In the genomic region with DNA sequence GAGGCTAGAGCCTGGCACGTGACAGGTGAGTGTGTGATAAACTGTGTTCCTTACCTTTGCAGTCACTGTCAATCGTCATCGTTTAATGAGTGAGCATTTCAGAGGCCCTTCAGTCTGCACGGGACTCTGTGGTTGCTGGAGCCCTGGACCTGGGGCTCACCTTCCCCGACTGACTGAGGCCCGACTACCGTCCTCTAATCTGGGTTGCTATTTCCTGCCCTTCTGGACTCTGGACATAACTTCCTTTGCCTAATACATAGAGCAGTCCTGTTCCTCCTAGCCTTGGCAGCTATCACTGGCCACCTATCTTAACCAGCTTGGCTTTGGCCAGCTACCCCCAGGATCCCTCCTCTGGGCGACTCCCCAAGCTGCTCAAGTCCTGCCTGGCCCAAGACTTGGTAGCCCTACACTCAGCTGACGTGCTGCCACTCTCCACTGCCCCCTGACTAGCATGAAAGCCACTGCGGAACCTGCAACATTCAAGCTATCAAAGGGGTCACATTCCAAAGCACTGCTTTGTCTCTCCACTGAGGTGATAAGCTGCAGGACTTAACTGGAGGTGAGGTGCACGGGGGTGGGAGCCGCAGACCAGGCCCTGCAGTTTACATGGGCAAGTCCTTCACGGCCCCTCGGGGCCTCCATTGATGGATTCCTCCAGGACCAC, we compare ENCODE assay signal across 1 cellular context.
A peak's percentile ranks its signal among the peaks of the same experiment; 100 is the strongest.
TF ChIP-seq lines count a peak whose summit lies in the region.

No MANE protein-coding gene starts in this region.

TF ChIP-seq in HepG2, 621 proteins besides CTCF, POLR2A, EP300 and RAD21 (continued from another document and continues in another):
- TF ChIP-seq, protein P1, sequence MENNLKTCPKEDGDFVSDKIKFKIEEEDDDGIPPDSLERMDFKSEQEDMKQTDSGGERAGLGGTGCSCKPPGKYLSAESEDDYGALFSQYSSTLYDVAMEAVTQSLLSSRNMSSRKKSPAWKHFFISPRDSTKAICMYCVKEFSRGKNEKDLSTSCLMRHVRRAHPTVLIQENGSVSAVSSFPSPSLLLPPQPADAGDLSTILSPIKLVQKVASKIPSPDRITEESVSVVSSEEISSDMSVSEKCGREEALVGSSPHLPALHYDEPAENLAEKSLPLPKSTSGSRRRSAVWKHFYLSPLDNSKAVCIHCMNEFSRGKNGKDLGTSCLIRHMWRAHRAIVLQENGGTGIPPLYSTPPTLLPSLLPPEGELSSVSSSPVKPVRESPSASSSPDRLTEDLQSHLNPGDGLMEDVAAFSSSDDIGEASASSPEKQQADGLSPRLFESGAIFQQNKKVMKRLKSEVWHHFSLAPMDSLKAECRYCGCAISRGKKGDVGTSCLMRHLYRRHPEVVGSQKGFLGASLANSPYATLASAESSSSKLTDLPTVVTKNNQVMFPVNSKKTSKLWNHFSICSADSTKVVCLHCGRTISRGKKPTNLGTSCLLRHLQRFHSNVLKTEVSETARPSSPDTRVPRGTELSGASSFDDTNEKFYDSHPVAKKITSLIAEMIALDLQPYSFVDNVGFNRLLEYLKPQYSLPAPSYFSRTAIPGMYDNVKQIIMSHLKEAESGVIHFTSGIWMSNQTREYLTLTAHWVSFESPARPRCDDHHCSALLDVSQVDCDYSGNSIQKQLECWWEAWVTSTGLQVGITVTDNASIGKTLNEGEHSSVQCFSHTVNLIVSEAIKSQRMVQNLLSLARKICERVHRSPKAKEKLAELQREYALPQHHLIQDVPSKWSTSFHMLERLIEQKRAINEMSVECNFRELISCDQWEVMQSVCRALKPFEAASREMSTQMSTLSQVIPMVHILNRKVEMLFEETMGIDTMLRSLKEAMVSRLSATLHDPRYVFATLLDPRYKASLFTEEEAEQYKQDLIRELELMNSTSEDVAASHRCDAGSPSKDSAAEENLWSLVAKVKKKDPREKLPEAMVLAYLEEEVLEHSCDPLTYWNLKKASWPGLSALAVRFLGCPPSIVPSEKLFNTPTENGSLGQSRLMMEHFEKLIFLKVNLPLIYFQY (CRISPR knock-in tag; IDR thresholded peaks at IDR 0.05; ENCODE audit: borderline replicate concordance), result peak; percentile 87
- TF ChIP-seq MXD4 (CRISPR knock-in tag; IDR thresholded peaks at IDR 0.05), result 0 out of 2 replicates have a peak, but pooled peaks have one; percentile 19
- TF ChIP-seq SCMH1 (CRISPR knock-in tag; IDR thresholded peaks at IDR 0.05; ENCODE audit: borderline replicate concordance), result no peak
- TF ChIP-seq KDM3A (CRISPR knock-in tag; IDR thresholded peaks at IDR 0.05; ENCODE audit: low read depth), result peak; percentile 53; the same call in 1 of the 2 replicates
- no peak for TF ChIP-seq ZNF616 (CRISPR knock-in tag; IDR thresholded peaks at IDR 0.05; ENCODE audit: low read depth)
- TF ChIP-seq ZFP90 (CRISPR knock-in tag; IDR thresholded peaks at IDR 0.05; ENCODE audit: borderline replicate concordance), result 0 out of 2 replicates have a peak, but pooled peaks have one; percentile 46
- TF ChIP-seq, protein P2, sequence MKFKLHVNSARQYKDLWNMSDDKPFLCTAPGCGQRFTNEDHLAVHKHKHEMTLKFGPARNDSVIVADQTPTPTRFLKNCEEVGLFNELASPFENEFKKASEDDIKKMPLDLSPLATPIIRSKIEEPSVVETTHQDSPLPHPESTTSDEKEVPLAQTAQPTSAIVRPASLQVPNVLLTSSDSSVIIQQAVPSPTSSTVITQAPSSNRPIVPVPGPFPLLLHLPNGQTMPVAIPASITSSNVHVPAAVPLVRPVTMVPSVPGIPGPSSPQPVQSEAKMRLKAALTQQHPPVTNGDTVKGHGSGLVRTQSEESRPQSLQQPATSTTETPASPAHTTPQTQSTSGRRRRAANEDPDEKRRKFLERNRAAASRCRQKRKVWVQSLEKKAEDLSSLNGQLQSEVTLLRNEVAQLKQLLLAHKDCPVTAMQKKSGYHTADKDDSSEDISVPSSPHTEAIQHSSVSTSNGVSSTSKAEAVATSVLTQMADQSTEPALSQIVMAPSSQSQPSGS (CRISPR knock-in tag; IDR thresholded peaks at IDR 0.05), result no peak
- TF ChIP-seq ZNF629 (CRISPR knock-in tag; conservative IDR thresholded peaks at IDR 0.05), result 0 out of 2 replicates have a peak, but pooled peaks have one; percentile 57
- TF ChIP-seq, protein P3, sequence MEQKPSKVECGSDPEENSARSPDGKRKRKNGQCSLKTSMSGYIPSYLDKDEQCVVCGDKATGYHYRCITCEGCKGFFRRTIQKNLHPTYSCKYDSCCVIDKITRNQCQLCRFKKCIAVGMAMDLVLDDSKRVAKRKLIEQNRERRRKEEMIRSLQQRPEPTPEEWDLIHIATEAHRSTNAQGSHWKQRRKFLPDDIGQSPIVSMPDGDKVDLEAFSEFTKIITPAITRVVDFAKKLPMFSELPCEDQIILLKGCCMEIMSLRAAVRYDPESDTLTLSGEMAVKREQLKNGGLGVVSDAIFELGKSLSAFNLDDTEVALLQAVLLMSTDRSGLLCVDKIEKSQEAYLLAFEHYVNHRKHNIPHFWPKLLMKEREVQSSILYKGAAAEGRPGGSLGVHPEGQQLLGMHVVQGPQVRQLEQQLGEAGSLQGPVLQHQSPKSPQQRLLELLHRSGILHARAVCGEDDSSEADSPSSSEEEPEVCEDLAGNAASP (CRISPR knock-in tag; IDR thresholded peaks at IDR 0.05; ENCODE audit: borderline replicate concordance), result peak; percentile 73
- no peak for TF ChIP-seq ZNF33A (CRISPR knock-in tag; IDR thresholded peaks at IDR 0.05; ENCODE audit: borderline replicate concordance)
- TF ChIP-seq, protein P4, sequence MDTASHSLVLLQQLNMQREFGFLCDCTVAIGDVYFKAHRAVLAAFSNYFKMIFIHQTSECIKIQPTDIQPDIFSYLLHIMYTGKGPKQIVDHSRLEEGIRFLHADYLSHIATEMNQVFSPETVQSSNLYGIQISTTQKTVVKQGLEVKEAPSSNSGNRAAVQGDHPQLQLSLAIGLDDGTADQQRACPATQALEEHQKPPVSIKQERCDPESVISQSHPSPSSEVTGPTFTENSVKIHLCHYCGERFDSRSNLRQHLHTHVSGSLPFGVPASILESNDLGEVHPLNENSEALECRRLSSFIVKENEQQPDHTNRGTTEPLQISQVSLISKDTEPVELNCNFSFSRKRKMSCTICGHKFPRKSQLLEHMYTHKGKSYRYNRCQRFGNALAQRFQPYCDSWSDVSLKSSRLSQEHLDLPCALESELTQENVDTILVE (CRISPR knock-in tag; IDR thresholded peaks at IDR 0.05), result peak; percentile 29; the same call in 1 of the 2 replicates
- peak; percentile 65; the same call in 1 of the 2 replicates for TF ChIP-seq FOXC1 (CRISPR knock-in tag; IDR thresholded peaks at IDR 0.05; ENCODE audit: borderline replicate concordance)
- TF ChIP-seq, protein P5, sequence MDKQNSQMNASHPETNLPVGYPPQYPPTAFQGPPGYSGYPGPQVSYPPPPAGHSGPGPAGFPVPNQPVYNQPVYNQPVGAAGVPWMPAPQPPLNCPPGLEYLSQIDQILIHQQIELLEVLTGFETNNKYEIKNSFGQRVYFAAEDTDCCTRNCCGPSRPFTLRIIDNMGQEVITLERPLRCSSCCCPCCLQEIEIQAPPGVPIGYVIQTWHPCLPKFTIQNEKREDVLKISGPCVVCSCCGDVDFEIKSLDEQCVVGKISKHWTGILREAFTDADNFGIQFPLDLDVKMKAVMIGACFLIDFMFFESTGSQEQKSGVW (CRISPR knock-in tag; IDR thresholded peaks at IDR 0.05; ENCODE audit: borderline replicate concordance), result no peak
- no peak for TF ChIP-seq ZNF101 (CRISPR knock-in tag; IDR thresholded peaks at IDR 0.05; ENCODE audit: borderline replicate concordance, low read depth)
- TF ChIP-seq, protein P6, sequence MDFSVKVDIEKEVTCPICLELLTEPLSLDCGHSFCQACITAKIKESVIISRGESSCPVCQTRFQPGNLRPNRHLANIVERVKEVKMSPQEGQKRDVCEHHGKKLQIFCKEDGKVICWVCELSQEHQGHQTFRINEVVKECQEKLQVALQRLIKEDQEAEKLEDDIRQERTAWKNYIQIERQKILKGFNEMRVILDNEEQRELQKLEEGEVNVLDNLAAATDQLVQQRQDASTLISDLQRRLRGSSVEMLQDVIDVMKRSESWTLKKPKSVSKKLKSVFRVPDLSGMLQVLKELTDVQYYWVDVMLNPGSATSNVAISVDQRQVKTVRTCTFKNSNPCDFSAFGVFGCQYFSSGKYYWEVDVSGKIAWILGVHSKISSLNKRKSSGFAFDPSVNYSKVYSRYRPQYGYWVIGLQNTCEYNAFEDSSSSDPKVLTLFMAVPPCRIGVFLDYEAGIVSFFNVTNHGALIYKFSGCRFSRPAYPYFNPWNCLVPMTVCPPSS (IDR thresholded peaks at IDR 0.05), result no peak
- TF ChIP-seq, protein P7, sequence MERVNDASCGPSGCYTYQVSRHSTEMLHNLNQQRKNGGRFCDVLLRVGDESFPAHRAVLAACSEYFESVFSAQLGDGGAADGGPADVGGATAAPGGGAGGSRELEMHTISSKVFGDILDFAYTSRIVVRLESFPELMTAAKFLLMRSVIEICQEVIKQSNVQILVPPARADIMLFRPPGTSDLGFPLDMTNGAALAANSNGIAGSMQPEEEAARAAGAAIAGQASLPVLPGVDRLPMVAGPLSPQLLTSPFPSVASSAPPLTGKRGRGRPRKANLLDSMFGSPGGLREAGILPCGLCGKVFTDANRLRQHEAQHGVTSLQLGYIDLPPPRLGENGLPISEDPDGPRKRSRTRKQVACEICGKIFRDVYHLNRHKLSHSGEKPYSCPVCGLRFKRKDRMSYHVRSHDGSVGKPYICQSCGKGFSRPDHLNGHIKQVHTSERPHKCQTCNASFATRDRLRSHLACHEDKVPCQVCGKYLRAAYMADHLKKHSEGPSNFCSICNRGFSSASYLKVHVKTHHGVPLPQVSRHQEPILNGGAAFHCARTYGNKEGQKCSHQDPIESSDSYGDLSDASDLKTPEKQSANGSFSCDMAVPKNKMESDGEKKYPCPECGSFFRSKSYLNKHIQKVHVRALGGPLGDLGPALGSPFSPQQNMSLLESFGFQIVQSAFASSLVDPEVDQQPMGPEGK (CRISPR knock-in tag; IDR thresholded peaks at IDR 0.05), result peak; percentile 63
- TF ChIP-seq ZNF207 (IDR thresholded peaks at IDR 0.05; ENCODE audit: borderline replicate concordance), result no peak
- no peak for TF ChIP-seq ZFP62 (CRISPR knock-in tag; IDR thresholded peaks at IDR 0.05)
- peak; percentile 83 for TF ChIP-seq ZNF788 (CRISPR knock-in tag; IDR thresholded peaks at IDR 0.05; ENCODE audit: borderline replicate concordance)
- TF ChIP-seq, protein P8, sequence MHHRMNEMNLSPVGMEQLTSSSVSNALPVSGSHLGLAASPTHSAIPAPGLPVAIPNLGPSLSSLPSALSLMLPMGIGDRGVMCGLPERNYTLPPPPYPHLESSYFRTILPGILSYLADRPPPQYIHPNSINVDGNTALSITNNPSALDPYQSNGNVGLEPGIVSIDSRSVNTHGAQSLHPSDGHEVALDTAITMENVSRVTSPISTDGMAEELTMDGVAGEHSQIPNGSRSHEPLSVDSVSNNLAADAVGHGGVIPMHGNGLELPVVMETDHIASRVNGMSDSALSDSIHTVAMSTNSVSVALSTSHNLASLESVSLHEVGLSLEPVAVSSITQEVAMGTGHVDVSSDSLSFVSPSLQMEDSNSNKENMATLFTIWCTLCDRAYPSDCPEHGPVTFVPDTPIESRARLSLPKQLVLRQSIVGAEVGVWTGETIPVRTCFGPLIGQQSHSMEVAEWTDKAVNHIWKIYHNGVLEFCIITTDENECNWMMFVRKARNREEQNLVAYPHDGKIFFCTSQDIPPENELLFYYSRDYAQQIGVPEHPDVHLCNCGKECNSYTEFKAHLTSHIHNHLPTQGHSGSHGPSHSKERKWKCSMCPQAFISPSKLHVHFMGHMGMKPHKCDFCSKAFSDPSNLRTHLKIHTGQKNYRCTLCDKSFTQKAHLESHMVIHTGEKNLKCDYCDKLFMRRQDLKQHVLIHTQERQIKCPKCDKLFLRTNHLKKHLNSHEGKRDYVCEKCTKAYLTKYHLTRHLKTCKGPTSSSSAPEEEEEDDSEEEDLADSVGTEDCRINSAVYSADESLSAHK (CRISPR knock-in tag; IDR thresholded peaks at IDR 0.05; ENCODE audit: borderline replicate concordance), result no peak
- no peak for TF ChIP-seq ZNF136 (CRISPR knock-in tag; IDR thresholded peaks at IDR 0.05; ENCODE audit: low read depth)
- peak; percentile 86 for TF ChIP-seq HNF4A (CRISPR knock-in tag; IDR thresholded peaks at IDR 0.05)
- no peak for TF ChIP-seq ATF7-NPFF (CRISPR knock-in tag; IDR thresholded peaks at IDR 0.05; ENCODE audit: low read depth)
- no peak for TF ChIP-seq HCFC1 (IDR thresholded peaks at IDR 0.05; ENCODE audit: low read depth, low read length)
- peak; percentile 70; the same call in 1 of the 2 replicates for TF ChIP-seq ZSCAN22 (CRISPR knock-in tag; IDR thresholded peaks at IDR 0.05)
- no peak for TF ChIP-seq GATA4 (IDR thresholded peaks at IDR 0.05; ENCODE audit: borderline replicate concordance, low read depth)
- peak; percentile 66 for TF ChIP-seq ZNF614 (CRISPR knock-in tag; IDR thresholded peaks at IDR 0.05; ENCODE audit: borderline replicate concordance)
- TF ChIP-seq, protein P9, sequence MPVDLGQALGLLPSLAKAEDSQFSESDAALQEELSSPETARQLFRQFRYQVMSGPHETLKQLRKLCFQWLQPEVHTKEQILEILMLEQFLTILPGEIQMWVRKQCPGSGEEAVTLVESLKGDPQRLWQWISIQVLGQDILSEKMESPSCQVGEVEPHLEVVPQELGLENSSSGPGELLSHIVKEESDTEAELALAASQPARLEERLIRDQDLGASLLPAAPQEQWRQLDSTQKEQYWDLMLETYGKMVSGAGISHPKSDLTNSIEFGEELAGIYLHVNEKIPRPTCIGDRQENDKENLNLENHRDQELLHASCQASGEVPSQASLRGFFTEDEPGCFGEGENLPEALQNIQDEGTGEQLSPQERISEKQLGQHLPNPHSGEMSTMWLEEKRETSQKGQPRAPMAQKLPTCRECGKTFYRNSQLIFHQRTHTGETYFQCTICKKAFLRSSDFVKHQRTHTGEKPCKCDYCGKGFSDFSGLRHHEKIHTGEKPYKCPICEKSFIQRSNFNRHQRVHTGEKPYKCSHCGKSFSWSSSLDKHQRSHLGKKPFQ (CRISPR knock-in tag; IDR thresholded peaks at IDR 0.05; ENCODE audit: insufficient replicate concordance), result peak; percentile 22
- no peak for TF ChIP-seq DNMT3B (CRISPR knock-in tag; conservative IDR thresholded peaks at IDR 0.05)
- TF ChIP-seq MTA1 (CRISPR knock-in tag; IDR thresholded peaks at IDR 0.05; ENCODE audit: borderline replicate concordance), result peak; percentile 82; the same call in 1 of the 2 replicates
- TF ChIP-seq ZC3H13 (CRISPR knock-in tag; IDR thresholded peaks at IDR 0.05), result no peak
- no peak for TF ChIP-seq ZNF589 (CRISPR knock-in tag; conservative IDR thresholded peaks at IDR 0.05)
- no peak for TF ChIP-seq SMARCC2 (IDR thresholded peaks at IDR 0.05)
- no peak for TF ChIP-seq FOXA1 (IDR thresholded peaks at IDR 0.05)
- TF ChIP-seq FOXA1 (CRISPR knock-in tag; IDR thresholded peaks at IDR 0.05), result 0 out of 2 replicates have a peak, but pooled peaks have one; percentile 17
- TF ChIP-seq, protein P10, sequence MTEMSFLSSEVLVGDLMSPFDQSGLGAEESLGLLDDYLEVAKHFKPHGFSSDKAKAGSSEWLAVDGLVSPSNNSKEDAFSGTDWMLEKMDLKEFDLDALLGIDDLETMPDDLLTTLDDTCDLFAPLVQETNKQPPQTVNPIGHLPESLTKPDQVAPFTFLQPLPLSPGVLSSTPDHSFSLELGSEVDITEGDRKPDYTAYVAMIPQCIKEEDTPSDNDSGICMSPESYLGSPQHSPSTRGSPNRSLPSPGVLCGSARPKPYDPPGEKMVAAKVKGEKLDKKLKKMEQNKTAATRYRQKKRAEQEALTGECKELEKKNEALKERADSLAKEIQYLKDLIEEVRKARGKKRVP (CRISPR knock-in tag; IDR thresholded peaks at IDR 0.05), result no peak
- TF ChIP-seq, protein P11, sequence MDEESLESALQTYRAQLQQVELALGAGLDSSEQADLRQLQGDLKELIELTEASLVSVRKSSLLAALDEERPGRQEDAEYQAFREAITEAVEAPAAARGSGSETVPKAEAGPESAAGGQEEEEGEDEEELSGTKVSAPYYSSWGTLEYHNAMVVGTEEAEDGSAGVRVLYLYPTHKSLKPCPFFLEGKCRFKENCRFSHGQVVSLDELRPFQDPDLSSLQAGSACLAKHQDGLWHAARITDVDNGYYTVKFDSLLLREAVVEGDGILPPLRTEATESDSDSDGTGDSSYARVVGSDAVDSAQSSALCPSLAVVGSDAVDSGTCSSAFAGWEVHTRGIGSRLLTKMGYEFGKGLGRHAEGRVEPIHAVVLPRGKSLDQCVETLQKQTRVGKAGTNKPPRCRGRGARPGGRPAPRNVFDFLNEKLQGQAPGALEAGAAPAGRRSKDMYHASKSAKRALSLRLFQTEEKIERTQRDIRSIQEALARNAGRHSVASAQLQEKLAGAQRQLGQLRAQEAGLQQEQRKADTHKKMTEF (CRISPR knock-in tag; IDR thresholded peaks at IDR 0.05), result peak; percentile 79
